In the genomic region with DNA sequence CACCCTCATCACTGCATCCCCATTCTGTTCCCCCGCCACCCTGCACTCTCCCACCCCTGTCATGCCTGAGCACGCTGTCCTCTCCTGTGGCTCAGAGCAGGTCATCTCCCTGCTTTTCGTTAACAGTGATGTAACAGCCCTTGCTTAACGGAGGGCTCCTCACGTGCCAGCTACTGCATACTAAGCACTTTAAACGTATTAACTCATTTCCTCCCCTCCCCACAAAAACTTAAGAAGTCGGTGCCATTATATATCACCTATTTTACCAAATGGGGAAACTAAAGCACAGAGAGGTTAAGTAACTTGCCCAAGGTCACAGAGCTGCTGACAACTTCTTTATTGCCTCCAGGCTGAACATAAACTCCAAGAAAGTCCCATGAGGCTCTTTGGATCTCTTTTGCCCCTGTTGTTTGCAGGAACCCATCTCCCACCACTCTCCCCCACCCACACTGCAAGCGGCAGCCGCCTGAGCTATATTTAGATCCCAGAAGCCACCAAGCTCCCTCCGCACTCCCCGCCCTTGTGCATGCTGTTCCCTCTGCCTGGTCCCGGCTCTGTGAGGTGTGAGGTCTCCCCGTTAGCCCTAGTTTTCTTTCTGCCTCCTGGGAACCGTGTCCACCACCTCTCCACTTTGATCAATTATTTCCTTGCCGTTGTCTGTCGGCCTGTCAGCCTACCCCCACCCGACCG, we compare ENCODE assay signal across 9 cellular contexts. TPM values are rescaled to one million over a fixed set of nuclear protein-coding genes. Genes with fewer than 3 reads are reported as not detected.
DNase-seq lines count a peak whose midpoint lies in the region; ATAC-seq, FAIRE-seq and TF ChIP-seq lines count a peak whose summit lies in the region.
"Had no signal": no experiment of that assay in that cellular context is flagged by ENCODE, and none has a peak within 500 bp of the region (broad histone marks: within the 10 kb centered on the region; RNA-seq: fewer than 3 reads in every experiment).

No MANE protein-coding gene starts in this region.

- peaks cover 66% of the 10 kb centered on the region for H3K4me1 Mint-ChIP-seq in neural progenitor cell

- no peaks in the 10 kb centered on the region for H3K9me3 Mint-ChIP-seq in neural progenitor cell

- H3K9ac ChIP-seq in H1 (replicated peaks in 1 of 4; ENCODE audit: extremely low read depth in 1 of 4, low read depth in 3 of 4, low read length in 3 of 4) (no peak overlapping the region), neural progenitor cell (no peak overlapping the region)

- no peak for ATAC-seq in GM19463 (IDR thresholded peaks at IDR 0.05; ENCODE audit: unreplicated experiment)

- H3K4me2 ChIP-seq in H1 (ENCODE audit: insufficient read depth in 1 of 2, low read depth in 2 of 2, low read length in 2 of 2): peak overlapping the region; percentile 79 to 84
- peak overlapping the region; percentile 96 for H3K4me2 ChIP-seq in neural progenitor cell

- H3K23ac ChIP-seq in H1 (ENCODE audit: insufficient read length): no peak overlapping the region

- H2AFZ ChIP-seq in H1 (ENCODE audit: low read length): no peak overlapping the region
- peak overlapping the region; percentile 76 for H2AFZ ChIP-seq in neural progenitor cell (replicated peaks)

- H3K27me3 Mint-ChIP-seq in neural progenitor cell (ENCODE audit: insufficient read depth, low read depth): peaks cover 14% of the 10 kb centered on the region

- H3K27me3 ChIP-seq in SJCRH30 (no peaks in the 10 kb centered on the region), H1 (replicated peaks in 1 of 4; ENCODE audit: control insufficient read depth in 3 of 4, extremely low read depth in 1 of 4, insufficient read depth in 3 of 4, low read length in 3 of 4) (peaks cover 0 to 15% (median 11%) of the 10 kb centered on the region in 4 experiments; a peak in 6 of 7 replicates), neural progenitor cell (peaks cover 21% of the 10 kb centered on the region)

- H3K18ac ChIP-seq in H1 (ENCODE audit: extremely low read depth, low read length): no peak overlapping the region; the same call in 1 of the 2 replicates

- H3K36me3 ChIP-seq in SJCRH30: peaks cover 3% of the 10 kb centered on the region; the same call in 1 of the 2 replicates
- no peaks in the 10 kb centered on the region for H3K36me3 ChIP-seq in H1 (ENCODE audit: control insufficient read depth in 2 of 4, insufficient read depth in 4 of 4, low read length in 3 of 4)
- no peaks in the 10 kb centered on the region for H3K36me3 ChIP-seq in neural progenitor cell

- H3K79me2 ChIP-seq in H1 (ENCODE audit: control insufficient read depth in 1 of 2, insufficient read depth in 2 of 2, low read length in 2 of 2) (peaks cover 0 to 6% of the 10 kb centered on the region in 2 experiments; a peak in 1 of 4 replicates), neural progenitor cell (ENCODE audit: low read depth) (peaks cover 36% of the 10 kb centered on the region)

- peak overlapping the region; percentile 89 for H3K4me3 Mint-ChIP-seq in neural progenitor cell

- H4K20me1 ChIP-seq in H1 (replicated peaks in 1 of 2; ENCODE audit: control insufficient read depth in 1 of 2, insufficient read depth in 2 of 2, low read length in 2 of 2) (peaks cover 0 to 10% of the 10 kb centered on the region in 2 experiments), neural progenitor cell (ENCODE audit: low read depth) (peaks cover 36% of the 10 kb centered on the region)

- H2BK20ac ChIP-seq in H1 (ENCODE audit: low read length): no peak overlapping the region

- H3K9me3 ChIP-seq in SJCRH30 (replicated peaks): no peaks in the 10 kb centered on the region
- no peaks in the 10 kb centered on the region for H3K9me3 ChIP-seq in H1 (ENCODE audit: insufficient read depth in 2 of 2, low read depth in 1 of 2, low read length in 1 of 2)
- no peaks in the 10 kb centered on the region for H3K9me3 ChIP-seq in neural progenitor cell (ENCODE audit: low read depth)

- no peaks in the 10 kb centered on the region for H3K36me3 Mint-ChIP-seq in neural progenitor cell

- no peak overlapping the region for H4K5ac ChIP-seq in H1 (ENCODE audit: insufficient read length, low read depth, low read length)

- no peak overlapping the region for H3K4ac ChIP-seq in H1 (replicated peaks; ENCODE audit: insufficient read length, low read depth, low read length)

- no peak overlapping the region for H2AK5ac ChIP-seq in H1 (ENCODE audit: low read depth, low read length)

- H3K4me1 ChIP-seq in SJCRH30 (peaks cover 39% of the 10 kb centered on the region), H1 (replicated peaks in 1 of 4; ENCODE audit: control insufficient read depth in 3 of 4, insufficient read depth in 4 of 4, low read length in 3 of 4) (peaks cover 4 to 25% (median 20%) of the 10 kb centered on the region in 4 experiments), neural progenitor cell (peaks cover 22% of the 10 kb centered on the region)

- CTCF ChIA-PET in H1 (lab: Charles Lee; ENCODE audit: partially characterized antibody): interaction anchor here (0.7 to 53.7 kb wide), 10 partner anchors 11 to 379 kb away, joined by 3 to 1439 read pairs (median 6); a partner anchor contains a TSS

- intact Hi-C loops in posterior cingulate gyrus (cut with DNase I): loop anchor here (5.0 kb wide), 2 partner anchors 61 to 121 kb away; a partner anchor contains a TSS

- TF ChIP-seq POLR2A in H1 (IDR thresholded peaks at IDR 0.05; ENCODE audit: control extremely low read depth in 1 of 2, low read depth in 2 of 2, low read length in 2 of 2): no peak

- no peak for TF ChIP-seq EP300 in H1 (IDR thresholded peaks at IDR 0.05; ENCODE audit: borderline replicate concordance in 1 of 2, low read depth in 2 of 2, low read length in 2 of 2)

- peak overlapping the region; percentile 18; the same call in 1 of the 2 replicates for H4K8ac ChIP-seq in H1 (ENCODE audit: extremely low read depth, insufficient read depth, low read length)

- H2BK5ac ChIP-seq in H1 (ENCODE audit: low read depth, low read length): no peak overlapping the region

- H3K23me2 ChIP-seq in H1 (ENCODE audit: low read depth, low read length): peaks cover 9% of the 10 kb centered on the region

- TF ChIP-seq CTCF in H1 (IDR thresholded peaks at IDR 0.05; ENCODE audit: control extremely low read depth in 1 of 3, insufficient read depth in 1 of 3, low read depth in 1 of 3, low read length in 3 of 3): no peak
- TF ChIP-seq CTCF in neural progenitor cell (IDR thresholded peaks at IDR 0.05): no peak
- TF ChIP-seq CTCF in GM13976 (IDR thresholded peaks at IDR 0.05; ENCODE audit: borderline replicate concordance, control extremely low read depth, extremely low read depth, insufficient read depth, missing control alignments): no peak

- H3F3A ChIP-seq in neural progenitor cell (ENCODE audit: low read depth): no peaks in the 10 kb centered on the region

- peak; percentile 45 to 55 for DNase-seq in activated CD4-positive, alpha-beta T cell treated with anti-CD3 and anti-CD28 coated beads for 4 hours
- DNase-seq in activated CD4-positive, alpha-beta T cell treated with anti-CD3 and anti-CD28 coated beads for 1 hour: no peak
- DNase-seq in SJCRH30 (no peak), H1 (ENCODE audit: low read depth in 1 of 2, low spot score in 2 of 2) (no peak), neural progenitor cell (ENCODE audit: low spot score) (no peak), GM13976 (ENCODE audit: low spot score) (no peak), posterior cingulate gyrus (no peak)

- H3K14ac ChIP-seq in H1 (ENCODE audit: insufficient read length): no peak overlapping the region

- H3K27ac ChIP-seq in SJCRH30: no peak overlapping the region
- no peak overlapping the region for H3K27ac ChIP-seq in H1 (ENCODE audit: low read depth, low read length)
- no peak overlapping the region for H3K27ac ChIP-seq in neural progenitor cell

- POLR2A ChIA-PET in H1 (lab: Charles Lee; ENCODE audit: partially characterized antibody): interaction anchor here (0.9 to 5.6 kb wide), 6 partner anchors 9 to 163 kb away, joined by 3 to 26 read pairs (median 5); a partner anchor contains a TSS

- in situ Hi-C loops in GM13976 (cut with MboI; ENCODE audit: low sequenced_read_pairs, unreplicated experiment): no loop called here

- H4K91ac ChIP-seq in H1 (replicated peaks; ENCODE audit: insufficient read length, low read length): no peak overlapping the region

- no peak for FAIRE-seq in H1 (lab: Jason Lieb, UNC)
- FAIRE-seq: G401.6 had no signal

- no peak overlapping the region for H2BK120ac ChIP-seq in H1 (replicated peaks; ENCODE audit: low read depth, low read length)

- H3K4me3 ChIP-seq in SJCRH30 (peak overlapping the region; percentile 76), H1 (ENCODE audit: extremely low read depth in 1 of 4, insufficient read depth in 2 of 4, low read depth in 3 of 4, low read length in 4 of 4) (peak overlapping the region; percentile 34 to 82 (median 60)), neural progenitor cell (peak overlapping the region; percentile 68)

- peak overlapping the region; percentile 83 for H3K27ac Mint-ChIP-seq in neural progenitor cell

- H2BK12ac ChIP-seq in H1 (ENCODE audit: low read depth, low read length): peak overlapping the region; percentile 39; the same call in 1 of the 2 replicates

- peaks cover 10% of the 10 kb centered on the region for H3K79me1 ChIP-seq in H1 (ENCODE audit: low read depth, low read length)

- no peak for TF ChIP-seq RAD21 in H1 (IDR thresholded peaks at IDR 0.05 in 1 of 2, conservative IDR thresholded peaks at IDR 0.05 in 1 of 2; ENCODE audit: low read depth in 2 of 2, low read length in 2 of 2)

- no peak overlapping the region for H2BK15ac ChIP-seq in H1 (ENCODE audit: low read length)

- H3K56ac ChIP-seq in H1 (replicated peaks; ENCODE audit: insufficient read length, low read depth, low read length): no peak overlapping the region

- WGBS in H1 (ENCODE audit: extremely low coverage in 1 of 2, insufficient coverage in 1 of 2, insufficient read length in 1 of 2, insufficient replicate concordance in 2 of 2, low coverage in 1 of 2, low lambda C conversion rate in 2 of 2, missing lambda C conversion rate in 1 of 2), 2 experiments: 43% methylated on average over 18 of the region's 18 CpGs; no CpG with 5 or more reads in 1 of the 2 experiments

RNA-seq across cellular contexts. Expression of a gene that starts 0.8 kb away (rescaled TPM):
- total RNA-seq in SJCRH30 (2014; rRNA removed; shearing (Covaris generic)): 23.2 and 24.0 TPM in 2 replicates
- total RNA-seq in H1 (2021; fragmentation: NEBNext Ultra II Directional; extraction: Animal tissue kit (Norgen Biotek cat#: 25700)): 50.2 and 51.7 TPM in 2 replicates
- 13.7 and 23.0 TPM in 2 replicates for polyA plus RNA-seq in H1 (2011; rRNA removed)
- 16.8 TPM for polyA plus RNA-seq in H1 (2011; cell fraction: cytosol; rRNA removed)
- polyA plus RNA-seq in H1 (2011; cell fraction: nucleus; rRNA removed): 40.7 TPM
- polyA plus RNA-seq in H1 (2012, experiment 1 of 2): 31.1 to 46.6 TPM (median 42.9 TPM) in 4 replicates
- 39.8 TPM for polyA plus RNA-seq in H1 (2012, experiment 2 of 2)
- 22.2 TPM for polyA plus RNA-seq in H1 (2013, experiment 1 of 2)
- polyA plus RNA-seq in H1 (2013, experiment 2 of 2): 21.3 TPM
- 12.9 and 26.4 TPM in 2 replicates for polyA minus RNA-seq in H1 (2011; rRNA and poly(A)+ RNA removed)
- polyA minus RNA-seq in H1 (2011; cell fraction: cytosol; rRNA and poly(A)+ RNA removed): 21.8 TPM
- polyA minus RNA-seq in H1 (2011; cell fraction: nucleus; rRNA and poly(A)+ RNA removed): 19.3 TPM
- 18.3 and 25.4 TPM in 2 replicates for total RNA-seq in neural progenitor cell (ENCODE audit: low replicate concordance)

RNA-seq across cellular contexts. Expression of a gene that starts 31.5 kb away (rescaled TPM):
- not detected in 2 replicates for total RNA-seq in SJCRH30 (2014; rRNA removed; shearing (Covaris generic))
- total RNA-seq in H1 (2021; fragmentation: NEBNext Ultra II Directional; extraction: Animal tissue kit (Norgen Biotek cat#: 25700)): not detected in 2 replicates
- not detected in 2 replicates for polyA plus RNA-seq in H1 (2011; rRNA removed)
- polyA plus RNA-seq in H1 (2011; cell fraction: cytosol; rRNA removed): 0.03 TPM
- polyA plus RNA-seq in H1 (2011; cell fraction: nucleus; rRNA removed): not detected
- not detected in 4 replicates for polyA plus RNA-seq in H1 (2012, experiment 1 of 2)
- not detected for polyA plus RNA-seq in H1 (2012, experiment 2 of 2)
- not detected for polyA plus RNA-seq in H1 (2013, experiment 1 of 2)
- polyA plus RNA-seq in H1 (2013, experiment 2 of 2): not detected
- polyA minus RNA-seq in H1 (2011; rRNA and poly(A)+ RNA removed): not detected in 2 replicates
- polyA minus RNA-seq in H1 (2011; cell fraction: cytosol; rRNA and poly(A)+ RNA removed): not detected
- polyA minus RNA-seq in H1 (2011; cell fraction: nucleus; rRNA and poly(A)+ RNA removed): not detected
- total RNA-seq in neural progenitor cell (ENCODE audit: low replicate concordance): not detected in 2 replicates

RNA-seq across cellular contexts. Expression of a gene that starts 32.5 kb away (rescaled TPM):
- total RNA-seq in SJCRH30 (2014; rRNA removed; shearing (Covaris generic)): not detected in 2 replicates
- total RNA-seq in H1 (2021; fragmentation: NEBNext Ultra II Directional; extraction: Animal tissue kit (Norgen Biotek cat#: 25700)): not detected in 2 replicates
- polyA plus RNA-seq in H1 (2011; rRNA removed): not detected in 2 replicates
- polyA plus RNA-seq in H1 (2011; cell fraction: cytosol; rRNA removed): not detected
- polyA plus RNA-seq in H1 (2011; cell fraction: nucleus; rRNA removed): not detected
- not detected in 4 replicates for polyA plus RNA-seq in H1 (2012, experiment 1 of 2)
- not detected for polyA plus RNA-seq in H1 (2012, experiment 2 of 2)
- 0.02 TPM for polyA plus RNA-seq in H1 (2013, experiment 1 of 2)
- not detected for polyA plus RNA-seq in H1 (2013, experiment 2 of 2)
- polyA minus RNA-seq in H1 (2011; rRNA and poly(A)+ RNA removed): not detected in 2 replicates
- not detected for polyA minus RNA-seq in H1 (2011; cell fraction: cytosol; rRNA and poly(A)+ RNA removed)
- polyA minus RNA-seq in H1 (2011; cell fraction: nucleus; rRNA and poly(A)+ RNA removed): not detected
- total RNA-seq in neural progenitor cell (ENCODE audit: low replicate concordance): not detected in 2 replicates

RNA-seq across cellular contexts. Expression of a gene that starts 45.3 kb away (rescaled TPM):
- total RNA-seq in SJCRH30 (2014; rRNA removed; shearing (Covaris generic)): not detected in 2 replicates
- not detected in 2 replicates for total RNA-seq in H1 (2021; fragmentation: NEBNext Ultra II Directional; extraction: Animal tissue kit (Norgen Biotek cat#: 25700))
- polyA plus RNA-seq in H1 (2011; rRNA removed): 0.17 and 0.27 TPM in 2 replicates
- 0.23 TPM for polyA plus RNA-seq in H1 (2011; cell fraction: cytosol; rRNA removed)
- polyA plus RNA-seq in H1 (2011; cell fraction: nucleus; rRNA removed): 0.16 TPM
- 0.08 to 0.19 TPM (median 0.08 TPM) in 3 of 4 replicates, not detected in the other for polyA plus RNA-seq in H1 (2012, experiment 1 of 2)
- 0.09 TPM for polyA plus RNA-seq in H1 (2012, experiment 2 of 2)
- polyA plus RNA-seq in H1 (2013, experiment 1 of 2): 0.10 TPM
- 0.11 TPM for polyA plus RNA-seq in H1 (2013, experiment 2 of 2)
- 0.28 TPM in 1 of 2 replicates, not detected in the other for polyA minus RNA-seq in H1 (2011; rRNA and poly(A)+ RNA removed)
- polyA minus RNA-seq in H1 (2011; cell fraction: cytosol; rRNA and poly(A)+ RNA removed): not detected
- polyA minus RNA-seq in H1 (2011; cell fraction: nucleus; rRNA and poly(A)+ RNA removed): not detected
- total RNA-seq in neural progenitor cell (ENCODE audit: low replicate concordance): not detected in 2 replicates

RNA-seq across cellular contexts. Expression of a gene that starts 55.8 kb away (rescaled TPM):
- not detected in 2 replicates for total RNA-seq in SJCRH30 (2014; rRNA removed; shearing (Covaris generic))
- total RNA-seq in H1 (2021; fragmentation: NEBNext Ultra II Directional; extraction: Animal tissue kit (Norgen Biotek cat#: 25700)): 0.11 and 0.35 TPM in 2 replicates
- 0.22 and 0.32 TPM in 2 replicates for polyA plus RNA-seq in H1 (2011; rRNA removed)
- 0.30 TPM for polyA plus RNA-seq in H1 (2011; cell fraction: cytosol; rRNA removed)
- polyA plus RNA-seq in H1 (2011; cell fraction: nucleus; rRNA removed): 0.24 TPM
- 0.12 to 0.23 TPM (median 0.20 TPM) in 3 of 4 replicates, not detected in the other for polyA plus RNA-seq in H1 (2012, experiment 1 of 2)
- polyA plus RNA-seq in H1 (2012, experiment 2 of 2): 0.10 TPM
- 0.41 TPM for polyA plus RNA-seq in H1 (2013, experiment 1 of 2)
- 0.22 TPM for polyA plus RNA-seq in H1 (2013, experiment 2 of 2)
- polyA minus RNA-seq in H1 (2011; rRNA and poly(A)+ RNA removed): 0.13 and 0.17 TPM in 2 replicates
- polyA minus RNA-seq in H1 (2011; cell fraction: cytosol; rRNA and poly(A)+ RNA removed): not detected
- not detected for polyA minus RNA-seq in H1 (2011; cell fraction: nucleus; rRNA and poly(A)+ RNA removed)
- 0.15 TPM in 1 of 2 replicates, not detected in the other for total RNA-seq in neural progenitor cell (ENCODE audit: low replicate concordance)

Comparison
In these comparisons a context has a peak if more than half of its experiments do, and no peak if none do; other contexts are left out.
1. DNase-seq: peak in activated CD4-positive, alpha-beta T cell treated with anti-CD3 and anti-CD28 coated beads for 4 hours (2 of 2); none in activated CD4-positive, alpha-beta T cell treated with anti-CD3 and anti-CD28 coated beads for 1 hour (single experiment), SJCRH30 (0 of 2), H1 (0 of 2), neural progenitor cell (single experiment), GM13976 (single experiment) and posterior cingulate gyrus (0 of 10).
2. Peak in every context shown above with its lines, with median percentiles within 50 percentile points of each other: H3K4me3 ChIP-seq.